ENCODE assay signal across 9 cellular contexts in genomic region chr14:94173885-94174621, GRCh38.
A peak's percentile ranks its signal among the peaks of the same experiment; 100 is the strongest.
DNase-seq lines count a peak whose midpoint lies in the region; ATAC-seq lines count a peak whose summit lies in the region.
"Had no signal": no experiment of that assay in that cellular context is flagged by ENCODE, and none has a peak within 500 bp of the region (broad histone marks: within the 10 kb centered on the region; RNA-seq: fewer than 3 reads in every experiment).

Gene PPP4R4 (plus strand): TSS chr14:94174322. CDS start chr14:94174466, 144 bp downstream.

- peak within 1 kb of the TSS; percentile 70 for H3K27ac ChIP-seq in caudate nucleus (ENCODE audit: low read depth, low read length)
- H3K27ac ChIP-seq: 22Rv1 had no signal

- DNase-seq in NCI-H2081 (lab: John Stamatoyannopoulos, UW): peak; percentile 75 to 88
- no peak for DNase-seq in NCI-H2081 treated with DMSO at 0.1 percent for 48 hours (lab: John Stamatoyannopoulos, UW)
- DNase-seq in NCI-H2227 treated with DMSO at 0.1 percent for 48 hours (lab: John Stamatoyannopoulos, UW): peak; percentile 92
- DNase-seq in activated CD4-positive, CD25-positive, alpha-beta regulatory T cell (lab: John Stamatoyannopoulos, UW): peak; percentile 62 to 75 (median 68)
- DNase-seq in caudate nucleus (lab: John Stamatoyannopoulos, UW): peak in 58 of 61 donors; percentile 34 to 90 (median 76)
- peak; percentile 97 for DNase-seq in islet precursor cell
- peak; percentile 81 for DNase-seq in stimulated activated CD4-positive, alpha-beta T cell treated with anti-CD3 and anti-CD28 coated beads, Interleukin-12 subunit alpha, Interleukin-12 subunit beta, amount 100 ng/mL, for 4 hours

- peak; percentile 85 for ATAC-seq in HG03095 (IDR thresholded peaks at IDR 0.05; ENCODE audit: unreplicated experiment)
